1 cellular context compared by ENCODE assay signal in the genomic region with DNA sequence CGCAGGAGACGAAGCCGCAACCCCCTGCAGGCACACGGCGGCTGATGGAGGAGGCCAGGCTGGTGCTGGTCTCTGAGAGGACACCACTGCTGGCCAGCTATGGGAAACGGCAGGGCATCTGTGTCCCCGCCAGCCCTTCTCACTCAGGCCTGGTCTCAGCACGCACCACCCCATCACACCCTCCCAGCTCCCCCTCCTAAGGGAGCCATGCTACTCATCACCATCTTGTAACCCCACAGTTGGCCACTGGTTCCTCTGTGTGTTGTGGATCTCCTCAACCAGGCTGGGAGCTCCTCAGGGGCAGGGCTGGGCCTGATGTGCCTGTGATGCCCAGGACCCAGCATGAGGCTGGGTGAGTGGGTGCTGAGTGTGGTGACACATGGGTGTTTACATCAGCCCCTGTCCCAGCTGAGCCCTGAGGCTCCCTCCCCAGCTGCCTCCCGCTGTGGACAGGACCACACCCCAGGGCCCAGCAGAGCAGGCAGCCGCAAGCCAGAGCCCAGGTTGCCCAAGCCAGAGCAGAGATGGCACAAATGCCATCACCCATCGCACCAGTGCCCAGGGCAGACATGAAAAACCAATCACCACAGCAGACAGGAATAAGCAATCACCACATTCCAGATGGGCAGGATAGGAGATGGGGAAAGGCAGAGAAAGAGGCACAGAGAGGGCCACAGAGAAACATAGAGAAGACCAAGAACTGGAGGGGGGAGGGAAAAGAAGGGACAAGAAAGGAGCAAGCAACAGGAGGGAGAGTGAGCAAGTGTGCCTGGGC.
TF ChIP-seq lines count a peak whose summit lies in the region.

No MANE protein-coding gene starts in this region.

TF ChIP-seq in K562, 482 proteins besides CTCF, POLR2A, EP300 and RAD21 (continues in another document):
- TF ChIP-seq RCOR1 (IDR thresholded peaks at IDR 0.05; ENCODE audit: borderline replicate concordance in 1 of 2, low read depth in 2 of 2, low read length in 2 of 2) (0 out of 4 replicates have a peak, but pooled peaks of 1 of the 2 experiments have one; percentile 3), YY1 (IDR thresholded peaks at IDR 0.05; ENCODE audit: borderline replicate concordance in 1 of 3, control insufficient read depth in 1 of 3, extremely low read depth in 1 of 3, insufficient read depth in 3 of 3, insufficient read length in 1 of 3, insufficient replicate concordance in 2 of 3, low read depth in 1 of 3, low read length in 2 of 3) (peak in 1 of 3 experiments; percentile 33), TRIM28 (IDR thresholded peaks at IDR 0.05) (no peak), YBX1 (IDR thresholded peaks at IDR 0.05) (no peak), ZNF347 (CRISPR knock-in tag; IDR thresholded peaks at IDR 0.05; ENCODE audit: low read depth) (no peak), STAG1 (CRISPR knock-in tag; IDR thresholded peaks at IDR 0.05; ENCODE audit: borderline replicate concordance) (no peak), SIX5 (IDR thresholded peaks at IDR 0.05; ENCODE audit: borderline replicate concordance in 1 of 2, insufficient read depth in 1 of 2, low read depth in 1 of 2, low read length in 2 of 2) (0 out of 4 replicates have a peak, but pooled peaks of 1 of the 2 experiments have one; percentile 8), ZNF77 (CRISPR knock-in tag; IDR thresholded peaks at IDR 0.05) (no peak), ZFP30 (CRISPR knock-in tag; IDR thresholded peaks at IDR 0.05; ENCODE audit: borderline replicate concordance) (no peak), ZNF644 (tag; IDR thresholded peaks at IDR 0.05; ENCODE audit: low read depth) (no peak), MTF1 (CRISPR knock-in tag; IDR thresholded peaks at IDR 0.05; ENCODE audit: borderline replicate concordance) (no peak), KLF10 (CRISPR knock-in tag; IDR thresholded peaks at IDR 0.05) (no peak), GTF2E2 (tag; IDR thresholded peaks at IDR 0.05) (no peak), EZH2 (IDR thresholded peaks at IDR 0.05; ENCODE audit: borderline replicate concordance, low read depth, low read length) (no peak), CHD1 (IDR thresholded peaks at IDR 0.05; ENCODE audit: low read length) (no peak), JUNB (CRISPR knock-in tag; conservative IDR thresholded peaks at IDR 0.05) (no peak), ZBTB1 (CRISPR knock-in tag; IDR thresholded peaks at IDR 0.05; ENCODE audit: borderline replicate concordance, low read depth) (no peak), ATF7 (IDR thresholded peaks at IDR 0.05) (no peak), KDM4B (IDR thresholded peaks at IDR 0.05; ENCODE audit: borderline replicate concordance in 2 of 2, low read depth in 1 of 2) (no peak), ZNF445 (CRISPR knock-in tag; IDR thresholded peaks at IDR 0.05; ENCODE audit: low read depth) (no peak), CBFA2T3 (IDR thresholded peaks at IDR 0.05) (no peak), SAP30 (IDR thresholded peaks at IDR 0.05; ENCODE audit: borderline replicate concordance, insufficient read depth, low read depth, low read length, poor library complexity, severe bottlenecking) (peak; percentile 17), NFYB (IDR thresholded peaks at IDR 0.05; ENCODE audit: extremely low read depth, insufficient read length) (no peak), MYC (IDR thresholded peaks at IDR 0.05; ENCODE audit: low read depth, low read length) (peak; percentile 52; the same call in 1 of the 2 replicates), MYC (CRISPR knock-in tag; IDR thresholded peaks at IDR 0.05; ENCODE audit: borderline replicate concordance, low read depth) (no peak), MYBL2 (IDR thresholded peaks at IDR 0.05; ENCODE audit: low read depth) (no peak), MYBL2 (CRISPR knock-in tag; IDR thresholded peaks at IDR 0.05; ENCODE audit: borderline replicate concordance) (no peak), ARID2 (IDR thresholded peaks at IDR 0.05) (peak; percentile 22; the same call in 1 of the 2 replicates), HDAC1 (IDR thresholded peaks at IDR 0.05) (0 out of 4 replicates have a peak, but pooled peaks of 1 of the 2 experiments have one; percentile 16), RUNX1 (IDR thresholded peaks at IDR 0.05; ENCODE audit: low read depth) (no peak), CBX5 (IDR thresholded peaks at IDR 0.05; ENCODE audit: borderline replicate concordance, low read depth) (no peak), CHCHD3 (CRISPR knock-in tag; IDR thresholded peaks at IDR 0.05) (no peak), RBM25 (IDR thresholded peaks at IDR 0.05; ENCODE audit: low read depth, low read length, severe bottlenecking) (no peak), ZNF316 (IDR thresholded peaks at IDR 0.05) (no peak), CBX3 (IDR thresholded peaks at IDR 0.05; ENCODE audit: borderline replicate concordance in 1 of 2, low read length in 2 of 2) (no peak), ZSCAN29 (IDR thresholded peaks at IDR 0.05) (peak; percentile 39; the same call in 1 of the 2 replicates), DACH1 (IDR thresholded peaks at IDR 0.05; ENCODE audit: partially characterized antibody) (no peak), NFE2L1 (tag; IDR thresholded peaks at IDR 0.05; ENCODE audit: borderline replicate concordance, low read depth) (no peak), PTBP1 (IDR thresholded peaks at IDR 0.05; ENCODE audit: low read depth, low read length) (no peak), LARP7 (IDR thresholded peaks at IDR 0.05) (peak; percentile 65; the same call in 1 of the 2 replicates), RBM34 (IDR thresholded peaks at IDR 0.05; ENCODE audit: borderline replicate concordance, insufficient read depth, low read length) (no peak), PHTF2 (CRISPR knock-in tag; IDR thresholded peaks at IDR 0.05) (no peak), HDAC6 (IDR thresholded peaks at IDR 0.05; ENCODE audit: low read depth, low read length) (0 out of 2 replicates have a peak, but pooled peaks have one; percentile 9), HSF4 (CRISPR knock-in tag; IDR thresholded peaks at IDR 0.05; ENCODE audit: borderline replicate concordance) (no peak), ZBTB7A (IDR thresholded peaks at IDR 0.05; ENCODE audit: borderline replicate concordance, control insufficient read depth, low read depth, low read length) (peak; percentile 36; the same call in 1 of the 2 replicates), ELF2 (CRISPR knock-in tag; IDR thresholded peaks at IDR 0.05) (no peak)
- TF ChIP-seq, protein P1, sequence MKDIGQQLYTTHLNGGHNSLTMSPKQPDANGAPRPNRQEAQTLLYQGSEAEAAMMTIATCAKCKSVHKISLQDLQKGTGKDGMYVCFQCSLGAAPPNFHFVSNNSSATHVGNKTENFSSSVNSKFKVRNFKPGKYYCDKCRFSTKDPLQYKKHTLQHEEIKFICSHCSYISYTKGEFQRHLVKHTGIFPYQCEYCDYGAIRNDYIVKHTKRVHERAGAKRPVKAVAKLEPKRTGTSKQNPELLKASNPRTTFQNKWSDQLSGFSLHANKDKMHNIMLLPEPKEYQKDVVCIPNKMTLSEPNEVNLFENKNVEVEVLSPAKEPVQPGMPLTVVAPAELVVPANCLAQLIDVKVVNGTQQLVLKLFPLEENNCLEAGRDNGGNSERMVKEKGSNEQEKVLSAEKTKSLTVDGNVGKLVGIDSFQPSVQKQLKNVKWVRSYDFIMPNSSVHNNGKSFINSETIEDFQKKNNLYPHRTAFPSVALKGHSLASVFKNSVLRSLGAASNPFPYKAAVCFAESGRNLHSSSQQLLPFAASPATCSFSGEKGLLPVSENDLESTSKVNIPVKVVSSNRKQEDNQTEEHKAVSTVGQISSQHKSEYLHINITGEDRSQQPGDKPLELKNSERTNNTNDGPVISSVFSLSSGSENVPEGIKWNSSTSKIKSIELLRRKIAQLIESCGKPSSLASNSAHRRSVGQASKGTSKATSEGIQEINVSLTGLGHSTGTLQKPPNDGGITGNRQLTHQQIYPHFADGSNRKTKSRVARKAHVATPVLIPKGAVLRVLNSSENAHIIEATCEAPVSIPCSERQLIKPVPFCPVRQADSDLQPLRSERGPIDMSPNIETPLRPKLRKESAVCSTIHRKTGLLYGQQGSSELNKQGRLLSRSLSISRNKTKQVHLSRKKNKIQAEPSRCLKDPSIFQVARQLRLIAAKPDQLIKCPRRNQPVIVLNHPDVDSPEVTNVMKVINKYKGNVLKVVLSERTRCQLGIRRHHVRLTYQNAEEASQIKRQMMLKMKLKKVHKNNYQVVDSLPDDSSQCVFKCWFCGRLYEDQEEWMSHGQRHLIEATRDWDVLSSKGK (CRISPR knock-in tag; IDR thresholded peaks at IDR 0.05): no peak
- TF ChIP-seq, protein P2, sequence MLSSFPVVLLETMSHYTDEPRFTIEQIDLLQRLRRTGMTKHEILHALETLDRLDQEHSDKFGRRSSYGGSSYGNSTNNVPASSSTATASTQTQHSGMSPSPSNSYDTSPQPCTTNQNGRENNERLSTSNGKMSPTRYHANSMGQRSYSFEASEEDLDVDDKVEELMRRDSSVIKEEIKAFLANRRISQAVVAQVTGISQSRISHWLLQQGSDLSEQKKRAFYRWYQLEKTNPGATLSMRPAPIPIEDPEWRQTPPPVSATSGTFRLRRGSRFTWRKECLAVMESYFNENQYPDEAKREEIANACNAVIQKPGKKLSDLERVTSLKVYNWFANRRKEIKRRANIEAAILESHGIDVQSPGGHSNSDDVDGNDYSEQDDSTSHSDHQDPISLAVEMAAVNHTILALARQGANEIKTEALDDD (IDR thresholded peaks at IDR 0.05): no peak
- TF ChIP-seq, protein P3, sequence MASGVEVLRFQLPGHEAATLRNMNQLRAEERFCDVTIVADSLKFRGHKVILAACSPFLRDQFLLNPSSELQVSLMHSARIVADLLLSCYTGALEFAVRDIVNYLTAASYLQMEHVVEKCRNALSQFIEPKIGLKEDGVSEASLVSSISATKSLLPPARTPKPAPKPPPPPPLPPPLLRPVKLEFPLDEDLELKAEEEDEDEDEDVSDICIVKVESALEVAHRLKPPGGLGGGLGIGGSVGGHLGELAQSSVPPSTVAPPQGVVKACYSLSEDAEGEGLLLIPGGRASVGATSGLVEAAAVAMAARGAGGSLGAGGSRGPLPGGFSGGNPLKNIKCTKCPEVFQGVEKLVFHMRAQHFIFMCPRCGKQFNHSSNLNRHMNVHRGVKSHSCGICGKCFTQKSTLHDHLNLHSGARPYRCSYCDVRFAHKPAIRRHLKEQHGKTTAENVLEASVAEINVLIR (CRISPR knock-in tag; IDR thresholded peaks at IDR 0.05): no peak
- TF ChIP-seq, protein P4, sequence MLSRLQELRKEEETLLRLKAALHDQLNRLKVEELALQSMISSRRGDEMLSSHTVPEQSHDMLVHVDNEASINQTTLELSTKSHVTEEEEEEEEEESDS (CRISPR knock-in tag; IDR thresholded peaks at IDR 0.05): no peak
- TF ChIP-seq, protein P5, sequence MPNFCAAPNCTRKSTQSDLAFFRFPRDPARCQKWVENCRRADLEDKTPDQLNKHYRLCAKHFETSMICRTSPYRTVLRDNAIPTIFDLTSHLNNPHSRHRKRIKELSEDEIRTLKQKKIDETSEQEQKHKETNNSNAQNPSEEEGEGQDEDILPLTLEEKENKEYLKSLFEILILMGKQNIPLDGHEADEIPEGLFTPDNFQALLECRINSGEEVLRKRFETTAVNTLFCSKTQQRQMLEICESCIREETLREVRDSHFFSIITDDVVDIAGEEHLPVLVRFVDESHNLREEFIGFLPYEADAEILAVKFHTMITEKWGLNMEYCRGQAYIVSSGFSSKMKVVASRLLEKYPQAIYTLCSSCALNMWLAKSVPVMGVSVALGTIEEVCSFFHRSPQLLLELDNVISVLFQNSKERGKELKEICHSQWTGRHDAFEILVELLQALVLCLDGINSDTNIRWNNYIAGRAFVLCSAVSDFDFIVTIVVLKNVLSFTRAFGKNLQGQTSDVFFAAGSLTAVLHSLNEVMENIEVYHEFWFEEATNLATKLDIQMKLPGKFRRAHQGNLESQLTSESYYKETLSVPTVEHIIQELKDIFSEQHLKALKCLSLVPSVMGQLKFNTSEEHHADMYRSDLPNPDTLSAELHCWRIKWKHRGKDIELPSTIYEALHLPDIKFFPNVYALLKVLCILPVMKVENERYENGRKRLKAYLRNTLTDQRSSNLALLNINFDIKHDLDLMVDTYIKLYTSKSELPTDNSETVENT (CRISPR knock-in tag; IDR thresholded peaks at IDR 0.05): peak; percentile 73; the same call in 1 of the 2 replicates
- TF ChIP-seq, protein P6, sequence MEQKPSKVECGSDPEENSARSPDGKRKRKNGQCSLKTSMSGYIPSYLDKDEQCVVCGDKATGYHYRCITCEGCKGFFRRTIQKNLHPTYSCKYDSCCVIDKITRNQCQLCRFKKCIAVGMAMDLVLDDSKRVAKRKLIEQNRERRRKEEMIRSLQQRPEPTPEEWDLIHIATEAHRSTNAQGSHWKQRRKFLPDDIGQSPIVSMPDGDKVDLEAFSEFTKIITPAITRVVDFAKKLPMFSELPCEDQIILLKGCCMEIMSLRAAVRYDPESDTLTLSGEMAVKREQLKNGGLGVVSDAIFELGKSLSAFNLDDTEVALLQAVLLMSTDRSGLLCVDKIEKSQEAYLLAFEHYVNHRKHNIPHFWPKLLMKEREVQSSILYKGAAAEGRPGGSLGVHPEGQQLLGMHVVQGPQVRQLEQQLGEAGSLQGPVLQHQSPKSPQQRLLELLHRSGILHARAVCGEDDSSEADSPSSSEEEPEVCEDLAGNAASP (IDR thresholded peaks at IDR 0.05): no peak
- TF ChIP-seq, protein P7, sequence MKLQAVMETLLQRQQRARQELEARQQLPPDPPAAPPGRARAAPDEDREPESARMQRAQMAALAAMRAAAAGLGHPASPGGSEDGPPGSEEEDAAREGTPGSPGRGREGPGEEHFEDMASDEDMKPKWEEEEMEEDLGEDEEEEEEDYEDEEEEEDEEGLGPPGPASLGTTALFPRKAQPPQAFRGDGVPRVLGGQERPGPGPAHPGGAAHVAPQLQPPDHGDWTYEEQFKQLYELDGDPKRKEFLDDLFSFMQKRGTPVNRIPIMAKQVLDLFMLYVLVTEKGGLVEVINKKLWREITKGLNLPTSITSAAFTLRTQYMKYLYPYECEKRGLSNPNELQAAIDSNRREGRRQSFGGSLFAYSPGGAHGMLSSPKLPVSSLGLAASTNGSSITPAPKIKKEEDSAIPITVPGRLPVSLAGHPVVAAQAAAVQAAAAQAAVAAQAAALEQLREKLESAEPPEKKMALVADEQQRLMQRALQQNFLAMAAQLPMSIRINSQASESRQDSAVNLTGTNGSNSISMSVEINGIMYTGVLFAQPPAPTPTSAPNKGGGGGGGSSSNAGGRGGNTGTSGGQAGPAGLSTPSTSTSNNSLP (IDR thresholded peaks at IDR 0.05; ENCODE audit: borderline replicate concordance, low read depth, low read length): no peak
- TF ChIP-seq, protein P8, sequence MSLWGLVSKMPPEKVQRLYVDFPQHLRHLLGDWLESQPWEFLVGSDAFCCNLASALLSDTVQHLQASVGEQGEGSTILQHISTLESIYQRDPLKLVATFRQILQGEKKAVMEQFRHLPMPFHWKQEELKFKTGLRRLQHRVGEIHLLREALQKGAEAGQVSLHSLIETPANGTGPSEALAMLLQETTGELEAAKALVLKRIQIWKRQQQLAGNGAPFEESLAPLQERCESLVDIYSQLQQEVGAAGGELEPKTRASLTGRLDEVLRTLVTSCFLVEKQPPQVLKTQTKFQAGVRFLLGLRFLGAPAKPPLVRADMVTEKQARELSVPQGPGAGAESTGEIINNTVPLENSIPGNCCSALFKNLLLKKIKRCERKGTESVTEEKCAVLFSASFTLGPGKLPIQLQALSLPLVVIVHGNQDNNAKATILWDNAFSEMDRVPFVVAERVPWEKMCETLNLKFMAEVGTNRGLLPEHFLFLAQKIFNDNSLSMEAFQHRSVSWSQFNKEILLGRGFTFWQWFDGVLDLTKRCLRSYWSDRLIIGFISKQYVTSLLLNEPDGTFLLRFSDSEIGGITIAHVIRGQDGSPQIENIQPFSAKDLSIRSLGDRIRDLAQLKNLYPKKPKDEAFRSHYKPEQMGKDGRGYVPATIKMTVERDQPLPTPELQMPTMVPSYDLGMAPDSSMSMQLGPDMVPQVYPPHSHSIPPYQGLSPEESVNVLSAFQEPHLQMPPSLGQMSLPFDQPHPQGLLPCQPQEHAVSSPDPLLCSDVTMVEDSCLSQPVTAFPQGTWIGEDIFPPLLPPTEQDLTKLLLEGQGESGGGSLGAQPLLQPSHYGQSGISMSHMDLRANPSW (CRISPR knock-in tag; IDR thresholded peaks at IDR 0.05): peak; percentile 95; the same call in 1 of the 2 replicates
